Comparison of ENCODE assay signal across 31 cellular contexts in the genomic region with DNA sequence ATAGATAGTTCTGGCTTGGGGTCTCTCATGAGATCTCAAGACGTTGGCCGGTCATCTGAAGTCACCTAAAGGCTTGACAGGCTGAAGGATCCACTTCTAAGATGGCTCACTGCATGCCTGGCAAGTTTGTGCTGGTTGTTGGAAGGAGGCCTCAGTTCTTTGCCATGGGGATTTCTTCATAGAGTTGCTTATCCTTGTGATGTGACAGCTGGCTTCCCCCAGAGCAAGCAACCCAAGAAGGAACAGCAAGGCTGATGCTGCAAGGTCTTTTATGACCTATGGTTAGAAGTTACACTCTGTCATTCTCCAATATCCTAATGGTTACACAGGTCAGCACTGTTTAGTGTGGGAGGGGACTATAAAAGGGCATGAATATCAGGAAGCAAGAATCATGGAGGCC. TPM values are rescaled to one million over a fixed set of nuclear protein-coding genes. Genes with fewer than 3 reads are reported as not detected.
DNase-seq lines count a peak whose midpoint lies in the region; ATAC-seq and TF ChIP-seq lines count a peak whose summit lies in the region.
"Had no signal": no experiment of that assay in that cellular context is flagged by ENCODE, and none has a peak within 500 bp of the region (broad histone marks: within the 10 kb centered on the region; RNA-seq: fewer than 3 reads in every experiment).

No MANE protein-coding gene starts in this region.

- no peaks in the 10 kb centered on the region for H4K20me1 ChIP-seq in mammary epithelial cell (ENCODE audit: insufficient read depth, low read length)

- peaks cover 3 to 54% (median 38%) of the 10 kb centered on the region in 9 donors for H3K4me1 ChIP-seq in heart right ventricle
- H3K4me1 ChIP-seq in mammary epithelial cell (ENCODE audit: insufficient read depth, low read length), result peaks cover 52% of the 10 kb centered on the region

- 80 to 81% methylated on average over 2 of the region's 2 CpGs for WGBS in heart right ventricle, 2 donors
- 89% methylated on average over 2 of the region's 2 CpGs for WGBS in mammary epithelial cell (ENCODE audit: low coverage, missing lambda C conversion rate)

- no peak overlapping the region for H3K9ac ChIP-seq in mammary epithelial cell (ENCODE audit: insufficient read depth, low read length)
- H3K9ac ChIP-seq: GM23248 had no signal

- dilution Hi-C loops in mammary epithelial cell (cut with HindIII; ENCODE audit: low sequenced_read_pairs), result no loop called here

- H3K27me3 ChIP-seq in heart right ventricle (no peaks in the 10 kb centered on the region), mammary epithelial cell (ENCODE audit: insufficient read depth, low read length) (no peaks in the 10 kb centered on the region)
- H3K27me3 ChIP-seq: body of pancreas, MG63, upper lobe of left lung had no signal

- H3K9me3 ChIP-seq in heart right ventricle, result no peaks in the 10 kb centered on the region
- H3K9me3 ChIP-seq in mammary epithelial cell (replicated peaks; ENCODE audit: insufficient read depth, low read length), result no peaks in the 10 kb centered on the region
- H3K9me3 ChIP-seq: body of pancreas, MG63, upper lobe of left lung had no signal

- no peak for ATAC-seq in heart right ventricle
- ATAC-seq in Right ventricle myocardium superior (ENCODE audit: poor library complexity), result no peak
- ATAC-seq in GM21390 (IDR thresholded peaks at IDR 0.05; ENCODE audit: unreplicated experiment), result no peak
- ATAC-seq in GM21825 (IDR thresholded peaks at IDR 0.05; ENCODE audit: unreplicated experiment), result no peak
- ATAC-seq: activated CD8-positive, alpha-beta memory T cell treated with anti-CD3 and anti-CD28 coated beads, Interleukin-2, amount 10 ng/mL, durations not matched to agents 7 days and 5 days; body of pancreas; left lobe of liver; naive thymus-derived CD8-positive, alpha-beta T cell; stimulated activated naive B cell treated with anti-CD40 and anti-IgM and Interleukin-4, amounts not matched to agents 10 μg/mL and 1 μg/mL and 100 μg/mL, for 72 hours; T-cell had no signal

- intact Hi-C loops in heart right ventricle (cut with DNase I), result loop anchor here in 2 of 10 donors (5.0 kb wide), 2 partner anchors 33 to 38 kb away; a partner anchor contains a TSS
- intact Hi-C loops in Right ventricle myocardium superior (cut with DNase I), result no loop called here
- intact Hi-C loops in mammary epithelial cell (cut with micrococcal nuclease), result loop anchor here (5.0 kb wide), 1 partner anchor 33 kb away; a partner anchor contains a TSS

- H3K27ac ChIP-seq in heart right ventricle (peak overlapping the region in 7 of 10 donors; percentile 14 to 70 (median 38)), mammary epithelial cell (ENCODE audit: insufficient read depth, low read depth, low read length) (peak overlapping the region; percentile 50)
- H3K27ac ChIP-seq: body of pancreas had no signal

- H3K4me3 ChIP-seq in heart right ventricle (no peak overlapping the region), mammary epithelial cell (replicated peaks in 1 of 3; ENCODE audit: insufficient read depth in 1 of 3, low read depth in 2 of 3, low read length in 3 of 3) (no peak overlapping the region)
- H3K4me3 ChIP-seq: body of pancreas, GM23248, MG63, skin epidermis, upper lobe of left lung had no signal

- no peak for DNase-seq in heart right ventricle
- DNase-seq in Right ventricle myocardium superior, result no peak
- DNase-seq in mammary epithelial cell, result no peak
- peak; percentile 46 for DNase-seq in myocyte (ENCODE audit: low read depth)
- DNase-seq in DMS79 (lab: John Stamatoyannopoulos, UW), result no peak
- DNase-seq in dermis blood vessel endothelial cell, result no peak
- DNase-seq: activated CD4-positive, alpha-beta T cell treated with anti-CD3 and anti-CD28 coated beads, Interleukin-2, amount 50 U/mL, for 4 hours; activated CD4-positive, CD25-positive, alpha-beta regulatory T cell; activated CD8-positive, alpha-beta memory T cell treated with anti-CD3 and anti-CD28 coated beads, Interleukin-2, amount 10 ng/mL, durations not matched to agents 7 days and 5 days; activated T-cell treated with anti-CD3 and anti-CD28 coated beads, Interleukin-2, amount 50 U/mL, for 48 hours; body of pancreas; GM23248; naive thymus-derived CD8-positive, alpha-beta T cell; NCI-H1930; NCI-H524; occipital lobe; stimulated activated naive B cell treated with anti-CD40 and anti-IgM and Interleukin-4, amounts not matched to agents 10 μg/mL and 1 μg/mL and 100 μg/mL, for 72 hours; substantia nigra; T-cell; upper lobe of left lung had no signal

- peak overlapping the region; percentile 37 for H3K4me2 ChIP-seq in mammary epithelial cell (ENCODE audit: insufficient read depth, low read depth, low read length)

- CTCF ChIA-PET in mammary epithelial cell (lab: Charles Lee; ENCODE audit: low non-redundant PET), result interaction anchor here (0.6 kb wide), 1 partner anchor 240 kb away, joined by 3 read pairs; no protein-coding TSS in a partner anchor

- no TSS peak for BruUV-seq in mammary epithelial cell (replicated peaks; lab: Mats Ljungman, UMichigan)

- no peaks in the 10 kb centered on the region for H3K79me2 ChIP-seq in mammary epithelial cell (ENCODE audit: insufficient read depth, low read length)

- TF ChIP-seq CTCF in heart right ventricle (IDR thresholded peaks at IDR 0.05), result no peak
- no peak for TF ChIP-seq CTCF in mammary epithelial cell (conservative IDR thresholded peaks at IDR 0.05 in 1 of 2, IDR thresholded peaks at IDR 0.05 in 1 of 2; ENCODE audit: extremely low read depth in 1 of 2, insufficient read depth in 1 of 2, low read depth in 1 of 2, low read length in 2 of 2)

- in situ Hi-C loops in mammary epithelial cell (cut with MboI; ENCODE audit: low sequenced_read_pairs in 2 of 2), result no loop called here

- H2AFZ ChIP-seq in mammary epithelial cell (ENCODE audit: low read depth, low read length), result peak overlapping the region; percentile 75

- H3K36me3 ChIP-seq in heart right ventricle, result peaks cover 0 to 99% (median 46%) of the 10 kb centered on the region in 9 donors
- no peaks in the 10 kb centered on the region for H3K36me3 ChIP-seq in mammary epithelial cell (ENCODE audit: insufficient read depth, low read length)
- H3K36me3 ChIP-seq: MG63 had no signal

RNA-seq across cellular contexts. Expression of a gene that starts 20.7 kb away (rescaled TPM):
- 10 to 100 TPM in 6 of 10 donors, 1 to 10 TPM in 4; 8.1 to 13.4 (median 10.2) TPM for total RNA-seq in heart right ventricle
- polyA plus RNA-seq in heart right ventricle, result 1 to 10 TPM; 4.8 to 9.5 TPM
- 9.0 TPM for total RNA-seq in Right ventricle myocardium superior
- total RNA-seq in mammary epithelial cell, result 10 to 100 TPM; 50.2 to 61.6 TPM
- polyA plus RNA-seq in mammary epithelial cell, result 13.0 TPM
- 27.5 TPM for polyA minus RNA-seq in mammary epithelial cell
- 12.8 and 14.3 TPM in 2 replicates for total RNA-seq in myocyte
- 6.0 TPM for polyA plus RNA-seq in myocyte (2012)
- 44.3 and 61.9 TPM in 2 replicates for total RNA-seq in dermis blood vessel endothelial cell

RNA-seq across cellular contexts. Expression of a gene that starts 33.2 kb away (rescaled TPM):
- 1 to 10 TPM; 2.6 to 5.5 (median 4.0) TPM for total RNA-seq in heart right ventricle
- 1 to 10 TPM; 4.5 to 6.2 TPM for polyA plus RNA-seq in heart right ventricle
- 2.0 TPM for total RNA-seq in Right ventricle myocardium superior
- total RNA-seq in mammary epithelial cell, result 10 to 100 TPM in 1 of 2 donors, 1 to 10 TPM in 1; 6.8 to 10.2 TPM
- polyA plus RNA-seq in mammary epithelial cell, result 17.2 TPM
- 7.8 TPM for polyA minus RNA-seq in mammary epithelial cell
- total RNA-seq in myocyte, result 8.1 and 10.5 TPM in 2 replicates
- 9.3 TPM for polyA plus RNA-seq in myocyte (2012)
- total RNA-seq in dermis blood vessel endothelial cell, result 14.8 and 16.5 TPM in 2 replicates

RNA-seq across cellular contexts. Expression of a gene that starts 53.0 kb away (rescaled TPM):
- total RNA-seq in heart right ventricle (10 to 100 TPM; 30.3 to 61.6 (median 47.2) TPM), Right ventricle myocardium superior (42.2 TPM), mammary epithelial cell (10 to 100 TPM; 19.0 to 23.2 TPM), myocyte (136 and 239 TPM in 2 replicates), dermis blood vessel endothelial cell (234 and 264 TPM in 2 replicates)
- polyA plus RNA-seq in heart right ventricle (10 to 100 TPM; 35.6 to 35.9 TPM), mammary epithelial cell (6.3 TPM)
- polyA minus RNA-seq in mammary epithelial cell, result 18.6 TPM
- 44.8 TPM for polyA plus RNA-seq in myocyte (2012)
- total RNA-seq: activated CD8-positive, alpha-beta memory T cell treated with anti-CD3 and anti-CD28 coated beads, Interleukin-2, amount 10 ng/mL, durations not matched to agents 7 days and 5 days had no signal

RNA-seq across cellular contexts. Expression of a gene that starts 54.5 kb away (rescaled TPM):
- total RNA-seq in heart right ventricle, result under 1 TPM in 2 of 10 donors, not detected in 8; 0.44 to 0.83 TPM
- polyA plus RNA-seq in heart right ventricle, result under 1 TPM in 1 of 2 donors, not detected in 1; 0.57 TPM
- not detected for total RNA-seq in Right ventricle myocardium superior
- total RNA-seq in mammary epithelial cell, result under 1 TPM in 1 of 2 donors, not detected in 1; 0.50 TPM
- polyA plus RNA-seq in mammary epithelial cell, result not detected
- polyA minus RNA-seq in mammary epithelial cell, result not detected
- 18.0 and 20.9 TPM in 2 replicates for total RNA-seq in myocyte
- 2.1 TPM for polyA plus RNA-seq in myocyte (2012)
- total RNA-seq in dermis blood vessel endothelial cell, result not detected in 2 replicates
- total RNA-seq: A172; activated CD8-positive, alpha-beta memory T cell treated with anti-CD3 and anti-CD28 coated beads, Interleukin-2, amount 10 ng/mL, durations not matched to agents 7 days and 5 days; body of pancreas; endothelial cell of umbilical vein; glomerular endothelial cell; GM23248; HT-29; left lobe of liver; mesenteric fat pad; naive thymus-derived CD8-positive, alpha-beta T cell; occipital lobe; RPMI7951; T-cell had no signal
- polyA plus RNA-seq: endothelial cell of umbilical vein; naive thymus-derived CD8-positive, alpha-beta T cell had no signal
